ENCODE assay signal across 8 cellular contexts in genomic region chr11:130894322-130895025, GRCh38. TPM values are rescaled to one million over a fixed set of nuclear protein-coding genes. Genes with fewer than 3 reads are reported as not detected.
A peak's percentile ranks its signal among the peaks of the same experiment; 100 is the strongest.
DNase-seq lines count a peak whose midpoint lies in the region; ATAC-seq and TF ChIP-seq lines count a peak whose summit lies in the region.

No MANE protein-coding gene starts in this region.

- 21 to 29% (median 21%) methylated on average over 6 of the region's 6 CpGs for WGBS in psoas muscle, 3 donors

- no peaks in the 10 kb centered on the region for H3K9me3 Mint-ChIP-seq in activated naive CD8-positive, alpha-beta T cell treated with anti-CD3 and anti-CD28 coated beads, Interleukin-2, amount 50 U/mL, for 24 hours

- no peak overlapping the region for H3K27ac ChIP-seq in psoas muscle

- DNase-seq in GM03348 (ENCODE audit: low spot score), result peak; percentile 58
- DNase-seq in HCEC 1CT, result peak; percentile 48
- DNase-seq in MV-4-11 (lab: John Stamatoyannopoulos, UW), result peak; percentile 50
- DNase-seq in SKM-1 treated with dmso at 0.1 percent for 144 hours (lab: John Stamatoyannopoulos, UW; ENCODE audit: unreplicated experiment), result peak; percentile 49
- peak; percentile 61 for DNase-seq in activated naive CD8-positive, alpha-beta T cell treated with anti-CD3 and anti-CD28 coated beads, Interleukin-2, amount 50 U/mL, for 24 hours
- peak; percentile 74 for DNase-seq in left cardiac atrium
- peak; percentile 64 to 79 for DNase-seq in psoas muscle

- no peak overlapping the region for H3K27ac Mint-ChIP-seq in activated naive CD8-positive, alpha-beta T cell treated with anti-CD3 and anti-CD28 coated beads, Interleukin-2, amount 50 U/mL, for 24 hours

- no peaks in the 10 kb centered on the region for H3K9me3 ChIP-seq in psoas muscle

- H3K36me3 ChIP-seq in psoas muscle (ENCODE audit: insufficient read depth in 1 of 2, low read depth in 1 of 2), result peaks cover 16 to 78% of the 10 kb centered on the region in 2 donors

- no peaks in the 10 kb centered on the region for H3K27me3 Mint-ChIP-seq in activated naive CD8-positive, alpha-beta T cell treated with anti-CD3 and anti-CD28 coated beads, Interleukin-2, amount 50 U/mL, for 24 hours

- peaks cover 29% of the 10 kb centered on the region for H3K4me1 ChIP-seq in psoas muscle

- H3K27me3 ChIP-seq in psoas muscle (ENCODE audit: insufficient read depth in 3 of 3, low read length in 2 of 3), result no peaks in the 10 kb centered on the region

- H3K4me1 Mint-ChIP-seq in activated naive CD8-positive, alpha-beta T cell treated with anti-CD3 and anti-CD28 coated beads, Interleukin-2, amount 50 U/mL, for 24 hours, result peaks cover 3% of the 10 kb centered on the region

- ATAC-seq in activated naive CD8-positive, alpha-beta T cell treated with anti-CD3 and anti-CD28 coated beads, Interleukin-2, amount 50 U/mL, for 24 hours, result peak; percentile 73
- peak in 1 of 2 donors; percentile 21 for ATAC-seq in left cardiac atrium
- peak; percentile 59 to 74 (median 66) for ATAC-seq in psoas muscle
- no peak for ATAC-seq in GM19397 (IDR thresholded peaks at IDR 0.05; ENCODE audit: unreplicated experiment)

- H3K4me3 ChIP-seq in psoas muscle, result no peak overlapping the region

- intact Hi-C loops in left cardiac atrium (cut with DNase I) (loop anchor here (1.0 to 10.0 kb wide), 4 partner anchors 32 to 680 kb away; no protein-coding TSS in a partner anchor), psoas muscle (cut with DNase I) (loop anchor here (1.0 to 10.0 kb wide), 5 partner anchors 32 to 680 kb away; no protein-coding TSS in a partner anchor)

- TF ChIP-seq CTCF in psoas muscle (IDR thresholded peaks at IDR 0.05), result peak; percentile 94

- no peak overlapping the region for H3K4me3 Mint-ChIP-seq in activated naive CD8-positive, alpha-beta T cell treated with anti-CD3 and anti-CD28 coated beads, Interleukin-2, amount 50 U/mL, for 24 hours

- H3K36me3 Mint-ChIP-seq in activated naive CD8-positive, alpha-beta T cell treated with anti-CD3 and anti-CD28 coated beads, Interleukin-2, amount 50 U/mL, for 24 hours (ENCODE audit: low read depth), result peaks cover 32% of the 10 kb centered on the region

RNA-seq across cellular contexts. Expression of gene SNX19, which starts 21.8 kb away (rescaled TPM):
- total RNA-seq in left cardiac atrium (10 to 100 TPM; 46.8 to 47.7 TPM), psoas muscle (10 to 100 TPM; 32.6 to 48.3 (median 37.3) TPM)
- 10 to 100 TPM; 21.4 to 66.2 (median 24.7) TPM for polyA plus RNA-seq in psoas muscle
